17 cellular contexts compared by ENCODE assay signal in the genomic region with DNA sequence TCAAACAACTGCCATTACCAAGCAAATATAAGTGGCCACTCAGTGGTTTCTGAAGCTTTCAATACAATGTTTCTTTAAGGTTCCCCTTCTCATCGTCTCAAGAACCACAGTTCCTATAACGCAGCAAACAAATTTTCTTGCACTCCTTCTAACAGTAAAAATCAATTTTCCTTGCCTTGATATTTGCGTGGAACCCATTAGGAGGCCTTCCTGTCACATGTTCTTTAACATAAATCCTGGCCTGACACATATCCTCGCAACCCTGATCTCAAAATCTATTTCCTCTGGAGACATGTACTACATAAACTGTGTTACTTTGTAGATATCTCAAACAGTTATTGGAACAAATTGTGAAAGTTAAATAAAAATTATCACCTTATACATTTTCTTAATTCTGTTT.
"Had no signal": no experiment of that assay in that cellular context is flagged by ENCODE, and none has a peak within 500 bp of the region (broad histone marks: within the 10 kb centered on the region; RNA-seq: fewer than 3 reads in every experiment).

No MANE protein-coding gene starts in this region.

- H3K27ac ChIP-seq: HL-60, RWPE1 had no signal

- DNase-seq: KBM-7, MV-4-11, NCI-H1048, NCI-H1105, NCI-H1436 treated with DMSO at 0.1 percent for 48 hours, NCI-H1694, NCI-H187 treated with DMSO at 0.1 percent for 48 hours, NCI-H2029 treated with DMSO at 0.1 percent for 48 hours, NCI-H2227 treated with DMSO at 0.1 percent for 48 hours, NCI-H524 treated with DMSO at 0.1 percent for 48 hours, NCI-H69, NCI-H774, SHP77 had no signal

- H3K36me3 Mint-ChIP-seq: IgD-negative memory B cell had no signal

- H3K27me3 Mint-ChIP-seq: IgD-negative memory B cell had no signal

- ATAC-seq: Panc1 had no signal

- H3K9me3 Mint-ChIP-seq: IgD-negative memory B cell had no signal

- H3K4me3 Mint-ChIP-seq: IgD-negative memory B cell had no signal

- H3K4me1 Mint-ChIP-seq: IgD-negative memory B cell had no signal

- H3K27ac Mint-ChIP-seq: IgD-negative memory B cell had no signal
